In genomic region chr9:130341128-130341527, GRCh38 we compare ENCODE assay signal across 8 cellular contexts.
"Had no signal": no experiment of that assay in that cellular context is flagged by ENCODE, and none has a peak within 500 bp of the region (broad histone marks: within the 10 kb centered on the region; RNA-seq: fewer than 3 reads in every experiment).

No MANE protein-coding gene starts in this region.

- ATAC-seq: HCT116, K562 had no signal

- H3K4me1 ChIP-seq: HAP-1 had no signal

- H3K36me3 ChIP-seq: HAP-1 had no signal

- DNase-seq: GM23248, GOT3, HFFc6, IMR-90, KG1 had no signal

- H3K9me3 ChIP-seq: HAP-1 had no signal

- H3K4me3 ChIP-seq: GM23248, HAP-1, K562 had no signal

- H3K27ac ChIP-seq: GM23248 had no signal
